Comparison of ENCODE assay signal across 12 cellular contexts in the genomic region with DNA sequence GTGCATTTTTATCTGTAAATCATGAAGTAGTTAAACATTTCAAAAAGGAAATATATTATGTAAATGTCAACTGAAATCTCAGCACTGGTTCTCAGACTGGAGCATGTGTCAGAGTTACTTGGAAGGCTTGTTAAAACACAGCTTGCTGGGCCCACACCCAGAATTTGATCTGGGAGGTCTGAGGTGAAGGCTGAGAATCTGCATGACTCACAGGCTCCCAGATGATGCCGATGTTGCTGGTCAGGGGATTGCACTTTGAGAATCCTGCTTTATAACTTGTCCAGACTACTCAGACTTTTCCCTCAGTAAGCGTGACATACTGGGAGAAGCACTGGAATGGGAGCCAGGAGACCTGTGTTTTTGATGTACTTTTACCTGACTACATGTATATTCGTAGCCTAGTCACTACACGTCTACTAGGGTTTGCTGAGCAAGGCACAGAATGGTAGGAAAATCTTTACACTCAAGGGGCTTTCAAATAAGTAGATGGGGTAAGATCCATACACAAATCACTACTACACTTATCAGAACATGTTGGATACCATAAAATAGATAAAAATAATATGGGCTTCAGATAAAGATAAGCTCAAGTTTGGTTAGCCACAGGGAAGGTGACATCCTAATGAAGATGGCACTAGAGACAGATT.
A peak's percentile ranks its signal among the peaks of the same experiment; 100 is the strongest.
DNase-seq lines count a peak whose midpoint lies in the region; ATAC-seq, FAIRE-seq and TF ChIP-seq lines count a peak whose summit lies in the region.
"Had no signal": no experiment of that assay in that cellular context is flagged by ENCODE, and none has a peak within 500 bp of the region (broad histone marks: within the 10 kb centered on the region; RNA-seq: fewer than 3 reads in every experiment).

No MANE protein-coding gene starts in this region.

- DNase-seq in A549 (ENCODE audit: low read depth in 1 of 2, low spot score in 1 of 2) (peak; percentile 63 to 80), HT1080 (ENCODE audit: low read depth) (peak; percentile 97), chondrocyte (ENCODE audit: low spot score) (no peak), mucosa of descending colon (no peak), CD14-positive monocyte (ENCODE audit: low spot score) (no peak), AML-193 (lab: John Stamatoyannopoulos, UW) (no peak), GM13977 (ENCODE audit: low spot score) (no peak), substantia nigra (lab: John Stamatoyannopoulos, UW) (no peak)
- DNase-seq: effector CD4-positive, alpha-beta T cell; NCI-H2107 had no signal

- H3K36me3 ChIP-seq in mucosa of descending colon (ENCODE audit: low read depth): no peaks in the 10 kb centered on the region

- TF ChIP-seq POLR2A in A549 (IDR thresholded peaks at IDR 0.05; ENCODE audit: low read length): no peak

- CTCF ChIA-PET in A549 (lab: Yijun Ruan, JAX): interaction anchor here (0.6 to 33.1 kb wide), 8 partner anchors 9 to 156 kb away, joined by 3 to 570 read pairs (median 8); no protein-coding TSS in a partner anchor

- peaks cover 25% of the 10 kb centered on the region for H3K4me1 ChIP-seq in A549
- no peaks in the 10 kb centered on the region for H3K4me1 ChIP-seq in mucosa of descending colon (ENCODE audit: low read depth)
- H3K4me1 ChIP-seq: BLaER1 treated with 17β-estradiol and CSF1 and Interleukin-3, amounts not matched to agents 10 nM and 100 nM had no signal

- no peaks in the 10 kb centered on the region for H3K27me3 Mint-ChIP-seq in chondrocyte (ENCODE audit: low read depth)
- H3K27me3 Mint-ChIP-seq in CD14-positive monocyte (ENCODE audit: low read depth in 3 of 3): no peaks in the 10 kb centered on the region

- intact Hi-C loops in mucosa of descending colon (cut with DNase I, micrococcal nuclease) (no loop called here), CD14-positive monocyte (cut with micrococcal nuclease) (no loop called here)

- H3K27ac Mint-ChIP-seq in chondrocyte (ENCODE audit: unreplicated experiment) (peak overlapping the region; percentile 94), CD14-positive monocyte (no peak overlapping the region)
- H3K27ac Mint-ChIP-seq: T-helper 1 cell treated with Interleukin-12 subunit alpha and Interleukin-12 subunit beta and Interleukin-4 antibody, amounts not matched to agents 30 μg/mL and 1 μg/mL, for 36 hours had no signal

- H3K9me3 ChIP-seq in A549: no peaks in the 10 kb centered on the region
- H3K9me3 ChIP-seq in mucosa of descending colon: no peaks in the 10 kb centered on the region
- H3K9me3 ChIP-seq: BLaER1 treated with 17β-estradiol and CSF1 and Interleukin-3, amounts not matched to agents 10 nM and 100 nM had no signal

- H3K27ac ChIP-seq in A549 (peak overlapping the region; percentile 45 to 73; a peak in 5 of 6 replicates), substantia nigra (ENCODE audit: low read depth, low read length, poor library complexity, severe bottlenecking) (no peak overlapping the region)
- H3K27ac ChIP-seq: BLaER1 treated with 17β-estradiol and CSF1 and Interleukin-3, amounts not matched to agents 10 nM and 100 nM had no signal

- TF ChIP-seq EP300 in A549 (IDR thresholded peaks at IDR 0.05): peak; percentile 46 to 56; a peak in 2 of 5 replicates

- ATAC-seq in A549 (peak; percentile 92 to 94), mucosa of descending colon (peak; percentile 48)

- H3K4me2 ChIP-seq in A549: peak overlapping the region; percentile 54
- H3K4me2 ChIP-seq: BLaER1 treated with 17β-estradiol and CSF1 and Interleukin-3, amounts not matched to agents 10 nM and 100 nM had no signal

- H3K36me3 Mint-ChIP-seq in chondrocyte (ENCODE audit: low read depth) (peaks cover 6% of the 10 kb centered on the region), CD14-positive monocyte (peaks cover 11 to 26% of the 10 kb centered on the region in 2 donors)

- H3K9me3 Mint-ChIP-seq in chondrocyte (ENCODE audit: low read depth) (no peaks in the 10 kb centered on the region), CD14-positive monocyte (peaks cover 0 to 2% (median 0%) of the 10 kb centered on the region in 7 donors)
- H3K9me3 Mint-ChIP-seq: T-helper 1 cell treated with Interleukin-12 subunit alpha and Interleukin-12 subunit beta and Interleukin-4 antibody, amounts not matched to agents 30 μg/mL and 1 μg/mL, for 36 hours had no signal

- H3K4me1 Mint-ChIP-seq in chondrocyte (ENCODE audit: low read depth) (peaks cover 58% of the 10 kb centered on the region), CD14-positive monocyte (no peaks in the 10 kb centered on the region)

- no peak for TF ChIP-seq RAD21 in A549 (conservative IDR thresholded peaks at IDR 0.05 in 1 of 2, IDR thresholded peaks at IDR 0.05 in 1 of 2)

- FAIRE-seq in A549 (lab: Jason Lieb, UNC): peak; percentile 54

- TF ChIP-seq CTCF in A549 (IDR thresholded peaks at IDR 0.05) (no peak), chondrocyte (IDR thresholded peaks at IDR 0.05) (no peak), mucosa of descending colon (IDR thresholded peaks at IDR 0.05) (no peak), CD14-positive monocyte (IDR thresholded peaks at IDR 0.05) (no peak), GM13977 (IDR thresholded peaks at IDR 0.05; ENCODE audit: extremely low read depth, insufficient read depth, missing control alignments) (no peak)

- peak overlapping the region; percentile 45 for H3K4me3 Mint-ChIP-seq in chondrocyte (ENCODE audit: unreplicated experiment)
- no peak overlapping the region for H3K4me3 Mint-ChIP-seq in CD14-positive monocyte
- H3K4me3 Mint-ChIP-seq: T-helper 1 cell treated with Interleukin-12 subunit alpha and Interleukin-12 subunit beta and Interleukin-4 antibody, amounts not matched to agents 30 μg/mL and 1 μg/mL, for 36 hours had no signal

- POLR2A ChIA-PET in A549 (lab: Yijun Ruan, JAX): interaction anchor here (1.4 kb wide), 1 partner anchor 46 kb away, joined by 3 read pairs; no protein-coding TSS in a partner anchor

- in situ Hi-C loops in GM13977 (cut with MboI; ENCODE audit: low pct_unique_long_range_greater_than_20kb, low sequenced_read_pairs, unreplicated experiment): no loop called here

- no peak overlapping the region for H3K4me3 ChIP-seq in A549
- H3K4me3 ChIP-seq in mucosa of descending colon: no peak overlapping the region
- H3K4me3 ChIP-seq: BLaER1 treated with 17β-estradiol and CSF1 and Interleukin-3, amounts not matched to agents 10 nM and 100 nM had no signal

- WGBS in A549 (ENCODE audit: missing lambda C conversion rate): 41% methylated on average over 4 of the region's 4 CpGs

TF ChIP-seq in A549, 52 proteins besides CTCF, POLR2A, EP300 and RAD21:
- TF ChIP-seq SREBF2 (IDR thresholded peaks at IDR 0.05): no peak
- TF ChIP-seq GATA3 (IDR thresholded peaks at IDR 0.05; ENCODE audit: borderline replicate concordance): peak; percentile 74; the same call in 1 of the 2 replicates
- peak; percentile 85 for TF ChIP-seq JUNB (IDR thresholded peaks at IDR 0.05)
- TF ChIP-seq FOSL2 (IDR thresholded peaks at IDR 0.05): peak; percentile 86
- TF ChIP-seq FOSL2 (CRISPR knock-in tag; IDR thresholded peaks at IDR 0.05): peak; percentile 81
- peak in 1 of 2 experiments; percentile 38; a peak in 1 of 5 replicates for TF ChIP-seq JUN (IDR thresholded peaks at IDR 0.05)
- TF ChIP-seq, protein P1, sequence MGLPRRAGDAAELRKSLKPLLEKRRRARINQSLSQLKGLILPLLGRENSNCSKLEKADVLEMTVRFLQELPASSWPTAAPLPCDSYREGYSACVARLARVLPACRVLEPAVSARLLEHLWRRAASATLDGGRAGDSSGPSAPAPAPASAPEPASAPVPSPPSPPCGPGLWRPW (IDR thresholded peaks at IDR 0.05): no peak
- TF ChIP-seq, protein P2, sequence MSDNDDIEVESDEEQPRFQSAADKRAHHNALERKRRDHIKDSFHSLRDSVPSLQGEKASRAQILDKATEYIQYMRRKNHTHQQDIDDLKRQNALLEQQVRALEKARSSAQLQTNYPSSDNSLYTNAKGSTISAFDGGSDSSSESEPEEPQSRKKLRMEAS (IDR thresholded peaks at IDR 0.05): peak; percentile 61; the same call in 1 of the 2 replicates
- 0 out of 3 replicates have a peak, but pooled peaks have one; percentile 11 for TF ChIP-seq SMC3 (IDR thresholded peaks at IDR 0.05)
TF ChIP-seq in A549: peak in this region for 6.

Comparison
In these comparisons a context has a peak if more than half of its experiments do, and no peak if none do; other contexts are left out.
1. DNase-seq: peak in A549 (2 of 2) and HT1080 (single experiment); none in chondrocyte (single experiment), mucosa of descending colon (0 of 3), CD14-positive monocyte (single experiment), AML-193 (0 of 2), GM13977 (single experiment) and substantia nigra (0 of 49).